ENCODE assay signal across 1 cellular context in the genomic region with DNA sequence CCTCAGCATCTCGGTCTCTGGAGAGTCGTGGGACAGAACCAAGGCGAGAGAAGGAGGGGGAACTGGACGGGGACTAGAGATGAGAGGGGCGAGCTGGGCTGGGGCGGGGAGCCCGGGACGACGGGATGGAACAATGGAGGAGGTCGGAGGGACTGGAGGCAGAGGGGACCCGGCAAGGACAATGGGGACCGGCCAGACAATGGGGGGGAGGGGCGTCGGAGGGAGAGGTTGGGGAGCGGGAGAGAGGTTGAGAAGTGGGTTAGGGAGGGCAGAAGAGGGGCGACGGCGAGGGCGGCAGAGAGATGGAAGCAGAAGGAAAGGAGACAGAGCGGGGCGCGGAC.
TF ChIP-seq lines count a peak whose summit lies in the region.

No MANE protein-coding gene starts in this region.

TF ChIP-seq in SK-N-SH treated with all-trans-retinoic acid at 6 μM for 48 hours, 23 proteins besides CTCF, POLR2A, EP300 and RAD21 (continued from another document):
- no peak for TF ChIP-seq TOX (CRISPR knock-in tag; IDR thresholded peaks at IDR 0.05; ENCODE audit: borderline replicate concordance)
- no peak for TF ChIP-seq ESRRG (CRISPR knock-in tag; IDR thresholded peaks at IDR 0.05)
- TF ChIP-seq ZFP3 (CRISPR knock-in tag; IDR thresholded peaks at IDR 0.05) = no peak
- no peak for TF ChIP-seq SNAI2 (CRISPR knock-in tag; IDR thresholded peaks at IDR 0.05)
- no peak for TF ChIP-seq CSDC2 (CRISPR knock-in tag; IDR thresholded peaks at IDR 0.05)
- no peak for TF ChIP-seq PPARA (CRISPR knock-in tag; IDR thresholded peaks at IDR 0.05; ENCODE audit: borderline replicate concordance)
- no peak for TF ChIP-seq ZFP30 (CRISPR knock-in tag; IDR thresholded peaks at IDR 0.05)
